In genomic region chr2:218569661-218570500, GRCh38 we compare ENCODE assay signal across 1 cellular context.
TF ChIP-seq lines count a peak whose summit lies in the region.

No MANE protein-coding gene starts in this region.

TF ChIP-seq in SK-N-SH, 30 proteins besides CTCF, POLR2A, EP300 and RAD21 (continued from another document):
- TF ChIP-seq, protein P1, sequence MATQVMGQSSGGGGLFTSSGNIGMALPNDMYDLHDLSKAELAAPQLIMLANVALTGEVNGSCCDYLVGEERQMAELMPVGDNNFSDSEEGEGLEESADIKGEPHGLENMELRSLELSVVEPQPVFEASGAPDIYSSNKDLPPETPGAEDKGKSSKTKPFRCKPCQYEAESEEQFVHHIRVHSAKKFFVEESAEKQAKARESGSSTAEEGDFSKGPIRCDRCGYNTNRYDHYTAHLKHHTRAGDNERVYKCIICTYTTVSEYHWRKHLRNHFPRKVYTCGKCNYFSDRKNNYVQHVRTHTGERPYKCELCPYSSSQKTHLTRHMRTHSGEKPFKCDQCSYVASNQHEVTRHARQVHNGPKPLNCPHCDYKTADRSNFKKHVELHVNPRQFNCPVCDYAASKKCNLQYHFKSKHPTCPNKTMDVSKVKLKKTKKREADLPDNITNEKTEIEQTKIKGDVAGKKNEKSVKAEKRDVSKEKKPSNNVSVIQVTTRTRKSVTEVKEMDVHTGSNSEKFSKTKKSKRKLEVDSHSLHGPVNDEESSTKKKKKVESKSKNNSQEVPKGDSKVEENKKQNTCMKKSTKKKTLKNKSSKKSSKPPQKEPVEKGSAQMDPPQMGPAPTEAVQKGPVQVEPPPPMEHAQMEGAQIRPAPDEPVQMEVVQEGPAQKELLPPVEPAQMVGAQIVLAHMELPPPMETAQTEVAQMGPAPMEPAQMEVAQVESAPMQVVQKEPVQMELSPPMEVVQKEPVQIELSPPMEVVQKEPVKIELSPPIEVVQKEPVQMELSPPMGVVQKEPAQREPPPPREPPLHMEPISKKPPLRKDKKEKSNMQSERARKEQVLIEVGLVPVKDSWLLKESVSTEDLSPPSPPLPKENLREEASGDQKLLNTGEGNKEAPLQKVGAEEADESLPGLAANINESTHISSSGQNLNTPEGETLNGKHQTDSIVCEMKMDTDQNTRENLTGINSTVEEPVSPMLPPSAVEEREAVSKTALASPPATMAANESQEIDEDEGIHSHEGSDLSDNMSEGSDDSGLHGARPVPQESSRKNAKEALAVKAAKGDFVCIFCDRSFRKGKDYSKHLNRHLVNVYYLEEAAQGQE (IDR thresholded peaks at IDR 0.05; ENCODE audit: low read depth, low read length), result no peak
- no peak for TF ChIP-seq TEAD4 (IDR thresholded peaks at IDR 0.05; ENCODE audit: borderline replicate concordance, insufficient read depth)
- no peak for TF ChIP-seq USF2 (IDR thresholded peaks at IDR 0.05; ENCODE audit: borderline replicate concordance, low read depth, low read length)
- no peak for TF ChIP-seq GABPA (IDR thresholded peaks at IDR 0.05; ENCODE audit: low read depth)
